Comparison of ENCODE assay signal across 26 cellular contexts in the genomic region with DNA sequence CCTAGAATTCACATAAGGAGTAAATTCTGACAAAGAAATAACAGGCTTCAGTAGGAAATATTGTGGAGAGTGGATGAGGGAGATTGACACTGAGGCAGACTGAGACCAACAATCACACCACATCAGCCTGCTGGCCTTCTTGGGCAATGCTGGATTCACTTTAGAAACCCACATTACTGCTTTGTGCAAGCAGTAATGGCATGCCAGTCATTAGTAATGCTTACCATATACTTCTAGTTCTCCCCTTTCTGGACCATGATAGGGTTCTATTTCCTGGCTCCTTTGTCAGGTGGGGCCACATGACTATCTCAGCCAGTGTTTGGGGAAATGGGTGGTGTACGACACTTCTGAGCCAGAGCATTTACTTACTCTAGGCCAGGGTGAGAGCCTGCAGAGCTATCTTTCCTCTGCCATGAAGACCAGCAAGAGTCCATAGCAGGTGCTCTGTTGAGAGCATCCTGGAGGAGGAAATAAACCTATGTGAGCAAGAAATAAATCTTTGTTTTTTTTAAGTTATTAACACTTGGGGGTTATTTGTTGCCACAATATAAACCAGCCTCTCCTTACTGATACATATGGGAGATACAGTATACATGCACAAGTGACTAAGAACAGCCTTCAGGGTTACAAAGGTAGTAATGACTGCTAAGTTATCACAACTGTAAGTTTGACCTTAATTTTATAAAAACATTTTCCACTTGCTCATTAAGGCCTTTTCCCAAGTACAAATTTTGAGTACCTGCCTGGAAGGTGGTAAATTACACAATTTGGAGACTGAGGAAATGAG.
"Had no signal": no experiment of that assay in that cellular context is flagged by ENCODE, and none has a peak within 500 bp of the region (broad histone marks: within the 10 kb centered on the region; RNA-seq: fewer than 3 reads in every experiment).

No MANE protein-coding gene starts in this region.

- H3K27ac ChIP-seq: adrenal gland, gastroesophageal sphincter, hepatocyte, left ventricle myocardium inferior, ovary, right lobe of liver, stomach, suprapubic skin, tibial artery, upper lobe of right lung had no signal

- H3K27me3 ChIP-seq: adrenal gland, gastroesophageal sphincter, hepatocyte, ovary, right lobe of liver, stomach, suprapubic skin, tibial artery, upper lobe of right lung had no signal

- H3K27me3 Mint-ChIP-seq: activated naive CD4-positive, alpha-beta T cell treated with anti-CD3 and anti-CD28 coated beads, Interleukin-2, amount 50 U/mL, for 24 hours; effector memory CD8-positive, alpha-beta T cell; progenitor cell of endocrine pancreas had no signal

- H3K79me2 ChIP-seq: hepatocyte had no signal

- H3K27ac Mint-ChIP-seq: activated CD4-positive, alpha-beta memory T cell treated with anti-CD3 and anti-CD28 coated beads, Interleukin-2, amount 10 ng/mL, durations not matched to agents 7 days and 5 days; activated CD4-positive, alpha-beta T cell treated with anti-CD3 and anti-CD28 coated beads, Interleukin-2, amount 10 ng/mL, durations not matched to agents 24 days and 14 days; activated naive CD4-positive, alpha-beta T cell treated with anti-CD3 and anti-CD28 coated beads, Interleukin-2, amount 50 U/mL, for 24 hours; brain; effector memory CD8-positive, alpha-beta T cell; nephron; progenitor cell of endocrine pancreas; T-helper 2 cell treated with Interferon-gamma antibody and Interleukin-4, amounts not matched to agents 5 μg/mL and 100 μg/mL, for 36 hours had no signal

- H3K4me1 ChIP-seq: adrenal gland, gastroesophageal sphincter, right lobe of liver, stomach, tibial artery, upper lobe of right lung had no signal

- H3K36me3 ChIP-seq: adrenal gland, gastroesophageal sphincter, left ventricle myocardium inferior, ovary, right lobe of liver, stomach, suprapubic skin, tibial artery, upper lobe of right lung had no signal

- H3K4me2 ChIP-seq: hepatocyte had no signal

- H3K36me3 Mint-ChIP-seq: activated naive CD4-positive, alpha-beta T cell treated with anti-CD3 and anti-CD28 coated beads, Interleukin-2, amount 50 U/mL, for 24 hours; brain had no signal

- H3K9me3 Mint-ChIP-seq: activated naive CD4-positive, alpha-beta T cell treated with anti-CD3 and anti-CD28 coated beads, Interleukin-2, amount 50 U/mL, for 24 hours; effector memory CD8-positive, alpha-beta T cell; nephron; T-helper 2 cell treated with Interferon-gamma antibody and Interleukin-4, amounts not matched to agents 5 μg/mL and 100 μg/mL, for 36 hours had no signal

- DNase-seq: activated CD4-positive, alpha-beta memory T cell treated with anti-CD3 and anti-CD28 coated beads, Interleukin-2, amount 10 ng/mL, durations not matched to agents 7 days and 5 days; activated CD4-positive, alpha-beta T cell treated with anti-CD3 and anti-CD28 coated beads, Interleukin-2, amount 10 ng/mL, durations not matched to agents 24 days and 14 days; activated gamma-delta T cell treated with Interleukin-2 at 50 U/mL for 16 hours; adrenal gland; aorta; cortex of kidney; effector memory CD8-positive, alpha-beta T cell; islet precursor cell; left ventricle myocardium inferior; mesendoderm; ovary; right lobe of liver; stimulated activated CD4-positive, alpha-beta T cell treated with anti-CD3 and anti-CD28 coated beads, Interleukin-2, amount 100 ng/mL, for 48 hours; stomach; T-helper 1 cell; tibial artery; upper lobe of right lung had no signal

- H3K9me3 ChIP-seq: adrenal gland, gastroesophageal sphincter, left ventricle myocardium inferior, ovary, right lobe of liver, stomach, suprapubic skin, upper lobe of right lung had no signal

- H2AFZ ChIP-seq: hepatocyte had no signal

- H3K4me3 Mint-ChIP-seq: activated CD4-positive, alpha-beta memory T cell treated with anti-CD3 and anti-CD28 coated beads, Interleukin-2, amount 10 ng/mL, durations not matched to agents 7 days and 5 days; activated CD4-positive, alpha-beta T cell treated with anti-CD3 and anti-CD28 coated beads, Interleukin-2, amount 10 ng/mL, durations not matched to agents 24 days and 14 days; activated naive CD4-positive, alpha-beta T cell treated with anti-CD3 and anti-CD28 coated beads, Interleukin-2, amount 50 U/mL, for 24 hours; brain; effector memory CD8-positive, alpha-beta T cell; nephron; T-helper 2 cell treated with Interferon-gamma antibody and Interleukin-4, amounts not matched to agents 5 μg/mL and 100 μg/mL, for 36 hours had no signal

- H3K4me3 ChIP-seq: adrenal gland, gastroesophageal sphincter, hepatocyte, left ventricle myocardium inferior, lung, ovary, right lobe of liver, stomach, suprapubic skin, tibial artery, upper lobe of right lung had no signal

- ATAC-seq: effector memory CD8-positive, alpha-beta T cell; gastroesophageal sphincter; right lobe of liver; upper lobe of right lung had no signal
